ENCODE assay signal across 19 cellular contexts in the genomic region with DNA sequence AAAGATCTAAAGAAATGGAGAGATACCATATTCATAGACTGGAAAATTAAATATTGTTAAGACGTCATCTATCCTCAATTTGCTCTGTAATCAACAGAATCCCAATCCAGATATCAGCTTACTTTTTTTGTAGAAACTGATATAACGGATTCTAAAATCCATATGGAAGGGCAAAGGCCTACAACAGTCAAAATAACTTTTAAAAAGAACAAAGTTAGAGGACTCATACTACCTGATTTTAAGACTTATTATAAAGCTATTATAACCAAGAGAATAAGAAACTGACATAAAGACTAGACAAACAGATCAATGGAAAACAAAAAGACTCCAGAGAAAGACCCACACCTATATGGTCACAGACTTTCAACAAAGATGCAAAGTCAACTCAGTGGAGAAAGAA. TPM values are rescaled to one million over a fixed set of nuclear protein-coding genes. Genes with fewer than 3 reads are reported as not detected.
DNase-seq lines count a peak whose midpoint lies in the region; ATAC-seq and TF ChIP-seq lines count a peak whose summit lies in the region.
"Had no signal": no experiment of that assay in that cellular context is flagged by ENCODE, and none has a peak within 500 bp of the region (broad histone marks: within the 10 kb centered on the region; RNA-seq: fewer than 3 reads in every experiment).

No MANE protein-coding gene starts in this region.

- H3K9ac ChIP-seq in endodermal cell (ENCODE audit: extremely low read depth, low read length, poor library complexity, severe bottlenecking) = no peak overlapping the region
- H3K9ac ChIP-seq: neural progenitor cell had no signal

- H3K4me3 Mint-ChIP-seq in CD4-positive, CD25-positive, alpha-beta regulatory T cell = peak overlapping the region; percentile 66 to 100 (median 88)
- peak overlapping the region; percentile 65 to 75 (median 73) for H3K4me3 Mint-ChIP-seq in CD8-positive, alpha-beta memory T cell
- peak overlapping the region; percentile 87 for H3K4me3 Mint-ChIP-seq in activated T-helper 17 cell treated with anti-CD3 and anti-CD28 coated beads, Interleukin-2, amount 50 U/mL, for 72 hours
- H3K4me3 Mint-ChIP-seq in endodermal cell = no peak overlapping the region
- H3K4me3 Mint-ChIP-seq: dendritic cell treated with granulocyte-macrophage colony-stimulating factor and Interleukin-4, amounts not matched to agents 40 ng/mL and 50 ng/mL, for 4 days; neural progenitor cell; stimulated activated naive B cell treated with anti-CD40 and anti-IgM and Interleukin-4, amounts not matched to agents 10 μg/mL and 1 μg/mL and 100 μg/mL, for 72 hours had no signal

- H3K9me3 ChIP-seq in CD4-positive, CD25-positive, alpha-beta regulatory T cell (ENCODE audit: control insufficient read depth in 2 of 2, low read length in 2 of 2) = peaks cover 23 to 27% of the 10 kb centered on the region in 2 experiments
- H3K9me3 ChIP-seq in CD8-positive, alpha-beta memory T cell (ENCODE audit: low read length) = peaks cover 8% of the 10 kb centered on the region
- peaks cover 52% of the 10 kb centered on the region for H3K9me3 ChIP-seq in endodermal cell (ENCODE audit: control insufficient read depth, low read length)
- no peaks in the 10 kb centered on the region for H3K9me3 ChIP-seq in effector memory CD4-positive, alpha-beta T cell (ENCODE audit: control insufficient read depth, low read length)

- H3K4me1 ChIP-seq in CD4-positive, CD25-positive, alpha-beta regulatory T cell (ENCODE audit: control insufficient read depth, insufficient read depth, low read length, poor library complexity, severe bottlenecking) = peaks cover 31% of the 10 kb centered on the region
- peaks cover 39% of the 10 kb centered on the region for H3K4me1 ChIP-seq in CD8-positive, alpha-beta memory T cell (ENCODE audit: insufficient read depth, low read length)
- no peaks in the 10 kb centered on the region for H3K4me1 ChIP-seq in endodermal cell (ENCODE audit: control insufficient read depth, insufficient read depth, low read length)
- peaks cover 26% of the 10 kb centered on the region for H3K4me1 ChIP-seq in effector memory CD4-positive, alpha-beta T cell (ENCODE audit: control insufficient read depth, insufficient read depth, low read length, poor library complexity, severe bottlenecking)

- no peaks in the 10 kb centered on the region for H3K27me3 Mint-ChIP-seq in CD4-positive, CD25-positive, alpha-beta regulatory T cell
- no peaks in the 10 kb centered on the region for H3K27me3 Mint-ChIP-seq in CD8-positive, alpha-beta memory T cell
- no peaks in the 10 kb centered on the region for H3K27me3 Mint-ChIP-seq in activated T-helper 17 cell treated with anti-CD3 and anti-CD28 coated beads, Interleukin-2, amount 50 U/mL, for 72 hours
- no peaks in the 10 kb centered on the region for H3K27me3 Mint-ChIP-seq in endodermal cell (ENCODE audit: insufficient read depth)
- H3K27me3 Mint-ChIP-seq: dendritic cell treated with granulocyte-macrophage colony-stimulating factor and Interleukin-4, amounts not matched to agents 40 ng/mL and 50 ng/mL, for 4 days; stimulated activated naive B cell treated with anti-CD40 and anti-IgM and Interleukin-4, amounts not matched to agents 10 μg/mL and 1 μg/mL and 100 μg/mL, for 72 hours had no signal

- H3K27ac ChIP-seq in CD4-positive, CD25-positive, alpha-beta regulatory T cell (ENCODE audit: insufficient read depth, low read length, poor library complexity, severe bottlenecking) = no peak overlapping the region
- no peak overlapping the region for H3K27ac ChIP-seq in CD8-positive, alpha-beta memory T cell (ENCODE audit: low read depth, low read length)
- H3K27ac ChIP-seq in endodermal cell (ENCODE audit: low read depth, low read length) = no peak overlapping the region
- H3K27ac ChIP-seq in effector memory CD4-positive, alpha-beta T cell (ENCODE audit: insufficient read depth, low read length, poor library complexity, severe bottlenecking) = no peak overlapping the region
- H3K27ac ChIP-seq: C4-2B, neural progenitor cell, SJCRH30 had no signal

- peaks cover 64% of the 10 kb centered on the region for H3K36me3 Mint-ChIP-seq in CD4-positive, CD25-positive, alpha-beta regulatory T cell
- H3K36me3 Mint-ChIP-seq in CD8-positive, alpha-beta memory T cell = peaks cover 41 to 78% (median 67%) of the 10 kb centered on the region in 3 donors
- H3K36me3 Mint-ChIP-seq in activated T-helper 17 cell treated with anti-CD3 and anti-CD28 coated beads, Interleukin-2, amount 50 U/mL, for 72 hours (ENCODE audit: low read depth) = peaks cover 95% of the 10 kb centered on the region
- peaks cover 71% of the 10 kb centered on the region for H3K36me3 Mint-ChIP-seq in endodermal cell (ENCODE audit: low read depth)

- no peak for ATAC-seq in CD4-positive, CD25-positive, alpha-beta regulatory T cell (ENCODE audit: low read depth in 2 of 2)
- ATAC-seq in activated T-helper 17 cell treated with anti-CD3 and anti-CD28 coated beads, Interleukin-2, amount 50 U/mL, for 72 hours (replicated peaks) = no peak
- ATAC-seq: right cardiac atrium; stimulated activated naive B cell treated with anti-CD40 and anti-IgM and Interleukin-4, amounts not matched to agents 10 μg/mL and 1 μg/mL and 100 μg/mL, for 72 hours had no signal

- H3K9me3 Mint-ChIP-seq in CD4-positive, CD25-positive, alpha-beta regulatory T cell = peaks cover 5 to 29% (median 15%) of the 10 kb centered on the region in 7 donors
- peaks cover 18 to 26% (median 21%) of the 10 kb centered on the region in 5 donors for H3K9me3 Mint-ChIP-seq in CD8-positive, alpha-beta memory T cell
- H3K9me3 Mint-ChIP-seq in activated T-helper 17 cell treated with anti-CD3 and anti-CD28 coated beads, Interleukin-2, amount 50 U/mL, for 72 hours = peaks cover 10% of the 10 kb centered on the region
- H3K9me3 Mint-ChIP-seq in endodermal cell = peaks cover 44% of the 10 kb centered on the region

- DNase-seq in CD4-positive, CD25-positive, alpha-beta regulatory T cell = no peak
- DNase-seq in CD8-positive, alpha-beta memory T cell = no peak
- no peak for DNase-seq in endodermal cell
- no peak for DNase-seq in effector memory CD4-positive, alpha-beta T cell
- no peak for DNase-seq in NCI-H1417 treated with DMSO at 0.1 percent for 48 hours (lab: John Stamatoyannopoulos, UW)
- DNase-seq in cerebellum (ENCODE audit: low spot score) = no peak
- DNase-seq: activated effector memory CD4-positive, alpha-beta T cell treated with Interleukin-2 at 50 U/mL for 16 hours; KG1; NCI-H1694; NCI-H526 treated with DMSO at 0.1 percent for 48 hours; right cardiac atrium; SJCRH30; stimulated activated CD4-positive, alpha-beta T cell treated with anti-CD3 and anti-CD28 coated beads, Interleukin-4, amount 100 ng/mL, for 1 hour; stimulated activated naive B cell treated with anti-CD40 and anti-IgM and Interleukin-4, amounts not matched to agents 10 μg/mL and 1 μg/mL and 100 μg/mL, for 72 hours; T-helper 1 cell had no signal

- CTCF ChIA-PET in CD8-positive, alpha-beta memory T cell (lab: Charles Lee) = no interaction called here

- peak overlapping the region; percentile 64 for H3K4me3 ChIP-seq in CD4-positive, CD25-positive, alpha-beta regulatory T cell (ENCODE audit: low read depth, low read length)
- H3K4me3 ChIP-seq in CD8-positive, alpha-beta memory T cell (ENCODE audit: low read length) = peak overlapping the region; percentile 14
- H3K4me3 ChIP-seq in endodermal cell (ENCODE audit: low read length) = peak overlapping the region; percentile 60
- no peak overlapping the region for H3K4me3 ChIP-seq in effector memory CD4-positive, alpha-beta T cell (ENCODE audit: insufficient read depth, low read depth, low read length, poor library complexity, severe bottlenecking)
- H3K4me3 ChIP-seq: neural progenitor cell, SJCRH30 had no signal

- 100% methylated on average over 1 to 2 of the region's 2 CpGs for WGBS in endodermal cell (ENCODE audit: insufficient coverage in 1 of 2, insufficient read length in 1 of 2), 2 experiments

- H3K27me3 ChIP-seq in CD4-positive, CD25-positive, alpha-beta regulatory T cell (ENCODE audit: control insufficient read depth, insufficient read depth, low read length) = no peaks in the 10 kb centered on the region
- H3K27me3 ChIP-seq in CD8-positive, alpha-beta memory T cell (ENCODE audit: insufficient read depth, low read length, poor library complexity, severe bottlenecking) = no peaks in the 10 kb centered on the region
- no peaks in the 10 kb centered on the region for H3K27me3 ChIP-seq in endodermal cell (ENCODE audit: control insufficient read depth, insufficient read depth, low read length, poor library complexity, severe bottlenecking)
- H3K27me3 ChIP-seq in effector memory CD4-positive, alpha-beta T cell (replicated peaks; ENCODE audit: control insufficient read depth, insufficient read depth, low read length, poor library complexity, severe bottlenecking) = no peaks in the 10 kb centered on the region
- H3K27me3 ChIP-seq: neural progenitor cell, SJCRH30 had no signal

- no peak for TF ChIP-seq CTCF in endodermal cell (conservative IDR thresholded peaks at IDR 0.05)

- H3K36me3 ChIP-seq in CD4-positive, CD25-positive, alpha-beta regulatory T cell (ENCODE audit: control insufficient read depth, insufficient read depth, low read length) = peaks cover 56% of the 10 kb centered on the region
- H3K36me3 ChIP-seq in CD8-positive, alpha-beta memory T cell (ENCODE audit: insufficient read depth, low read length) = peaks cover 17% of the 10 kb centered on the region
- peaks cover 36% of the 10 kb centered on the region for H3K36me3 ChIP-seq in endodermal cell (ENCODE audit: control insufficient read depth, insufficient read depth, low read length)
- peaks cover 16% of the 10 kb centered on the region for H3K36me3 ChIP-seq in effector memory CD4-positive, alpha-beta T cell (ENCODE audit: control insufficient read depth, insufficient read depth, low read length)

- H3K27ac Mint-ChIP-seq in CD4-positive, CD25-positive, alpha-beta regulatory T cell = no peak overlapping the region
- peak overlapping the region in 1 of 8 donors; percentile 6 for H3K27ac Mint-ChIP-seq in CD8-positive, alpha-beta memory T cell
- no peak overlapping the region for H3K27ac Mint-ChIP-seq in activated T-helper 17 cell treated with anti-CD3 and anti-CD28 coated beads, Interleukin-2, amount 50 U/mL, for 72 hours
- no peak overlapping the region for H3K27ac Mint-ChIP-seq in endodermal cell
- H3K27ac Mint-ChIP-seq: dendritic cell treated with granulocyte-macrophage colony-stimulating factor and Interleukin-4, amounts not matched to agents 40 ng/mL and 50 ng/mL, for 4 days; neural progenitor cell; stimulated activated naive B cell treated with anti-CD40 and anti-IgM and Interleukin-4, amounts not matched to agents 10 μg/mL and 1 μg/mL and 100 μg/mL, for 72 hours had no signal

- POLR2A ChIA-PET in CD8-positive, alpha-beta memory T cell (lab: Charles Lee) = no interaction called here

- H3K4me1 Mint-ChIP-seq in CD4-positive, CD25-positive, alpha-beta regulatory T cell = peaks cover 47 to 80% (median 57%) of the 10 kb centered on the region in 4 donors
- H3K4me1 Mint-ChIP-seq in CD8-positive, alpha-beta memory T cell = peaks cover 75 to 87% (median 84%) of the 10 kb centered on the region in 3 donors
- peaks cover 44% of the 10 kb centered on the region for H3K4me1 Mint-ChIP-seq in activated T-helper 17 cell treated with anti-CD3 and anti-CD28 coated beads, Interleukin-2, amount 50 U/mL, for 72 hours
- H3K4me1 Mint-ChIP-seq in endodermal cell = peaks cover 20% of the 10 kb centered on the region

RNA-seq across cellular contexts. Expression of a gene that starts 6.0 kb away (rescaled TPM):
- total RNA-seq in CD4-positive, CD25-positive, alpha-beta regulatory T cell = 518 TPM
- 100 to 1,000 TPM; 221 to 279 (median 244) TPM for polyA plus RNA-seq in CD4-positive, CD25-positive, alpha-beta regulatory T cell
- total RNA-seq in CD8-positive, alpha-beta memory T cell = 100 to 1,000 TPM; 274 to 283 TPM
- polyA plus RNA-seq in CD8-positive, alpha-beta memory T cell = 287 TPM
- total RNA-seq in activated T-helper 17 cell treated with anti-CD3 and anti-CD28 coated beads, Interleukin-2, amount 50 U/mL, for 72 hours = 100 to 1,000 TPM; 222 to 241 TPM
- 100 to 1,000 TPM; 131 to 137 TPM for total RNA-seq in endodermal cell
- 151 TPM for polyA plus RNA-seq in endodermal cell (2013, experiment 1 of 2)
- 146 TPM for polyA plus RNA-seq in endodermal cell (2013, experiment 2 of 2)
- total RNA-seq in cerebellum = 59.0 TPM

RNA-seq across cellular contexts. Expression of a gene that starts 6.1 kb away (rescaled TPM):
- total RNA-seq in CD4-positive, CD25-positive, alpha-beta regulatory T cell = 12.0 TPM
- 10 to 100 TPM in 2 of 4 donors, 1 to 10 TPM in 2; 5.8 to 11.2 (median 9.9) TPM for polyA plus RNA-seq in CD4-positive, CD25-positive, alpha-beta regulatory T cell
- 10 to 100 TPM; 15.5 to 18.4 TPM for total RNA-seq in CD8-positive, alpha-beta memory T cell
- polyA plus RNA-seq in CD8-positive, alpha-beta memory T cell = 8.3 TPM
- 10 to 100 TPM; 34.5 to 35.4 TPM for total RNA-seq in activated T-helper 17 cell treated with anti-CD3 and anti-CD28 coated beads, Interleukin-2, amount 50 U/mL, for 72 hours
- total RNA-seq in endodermal cell (10 to 100 TPM; 40.0 to 47.2 TPM), cerebellum (16.6 TPM)
- polyA plus RNA-seq in endodermal cell (2013, experiment 1 of 2) = 25.0 TPM
- polyA plus RNA-seq in endodermal cell (2013, experiment 2 of 2) = 20.8 TPM

RNA-seq across cellular contexts. Expression of a gene that starts 35.5 kb away (rescaled TPM):
- 2.9 TPM for total RNA-seq in CD4-positive, CD25-positive, alpha-beta regulatory T cell
- 10 to 100 TPM in 1 of 4 donors, 1 to 10 TPM in 2, under 1 TPM in 1; 0.71 to 13.1 (median 1.9) TPM for polyA plus RNA-seq in CD4-positive, CD25-positive, alpha-beta regulatory T cell
- 1 to 10 TPM; 1.3 TPM for total RNA-seq in CD8-positive, alpha-beta memory T cell
- 5.5 TPM for polyA plus RNA-seq in CD8-positive, alpha-beta memory T cell
- 1 to 10 TPM; 2.1 to 3.0 TPM for total RNA-seq in activated T-helper 17 cell treated with anti-CD3 and anti-CD28 coated beads, Interleukin-2, amount 50 U/mL, for 72 hours
- total RNA-seq in endodermal cell (1 to 10 TPM; 1.9 to 9.0 TPM), cerebellum (5.6 TPM)
- polyA plus RNA-seq in endodermal cell (2013, experiment 1 of 2) = 4.2 TPM
- polyA plus RNA-seq in endodermal cell (2013, experiment 2 of 2) = 2.6 TPM

RNA-seq across cellular contexts. Expression of a gene that starts 48.9 kb away (rescaled TPM):
- 0.25 TPM for total RNA-seq in CD4-positive, CD25-positive, alpha-beta regulatory T cell
- polyA plus RNA-seq in CD4-positive, CD25-positive, alpha-beta regulatory T cell = under 1 TPM in 3 of 4 donors, not detected in 1; 0.33 to 0.46 (median 0.41) TPM
- 1 to 10 TPM; 1.1 to 1.8 TPM for total RNA-seq in CD8-positive, alpha-beta memory T cell
- 0.12 TPM for polyA plus RNA-seq in CD8-positive, alpha-beta memory T cell
- total RNA-seq in activated T-helper 17 cell treated with anti-CD3 and anti-CD28 coated beads, Interleukin-2, amount 50 U/mL, for 72 hours = 10 to 100 TPM in 1 of 2 donors, 1 to 10 TPM in 1; 6.3 to 11.0 TPM
- 1 to 10 TPM; 6.3 to 6.7 TPM for total RNA-seq in endodermal cell
- 6.3 TPM for polyA plus RNA-seq in endodermal cell (2013, experiment 1 of 2)
- 5.1 TPM for polyA plus RNA-seq in endodermal cell (2013, experiment 2 of 2)
- total RNA-seq in cerebellum = 6.3 TPM

RNA-seq across cellular contexts. Expression of a gene that starts 54.4 kb away (rescaled TPM):
- total RNA-seq in CD4-positive, CD25-positive, alpha-beta regulatory T cell = 27.5 TPM
- polyA plus RNA-seq in CD4-positive, CD25-positive, alpha-beta regulatory T cell = 10 to 100 TPM; 59.1 to 90.9 (median 75.9) TPM
- total RNA-seq in CD8-positive, alpha-beta memory T cell = 10 to 100 TPM; 55.9 to 58.5 TPM
- 95.5 TPM for polyA plus RNA-seq in CD8-positive, alpha-beta memory T cell
- total RNA-seq in activated T-helper 17 cell treated with anti-CD3 and anti-CD28 coated beads, Interleukin-2, amount 50 U/mL, for 72 hours = 10 to 100 TPM; 58.5 to 58.8 TPM
- total RNA-seq in endodermal cell = 10 to 100 TPM; 36.0 to 43.7 TPM
- polyA plus RNA-seq in endodermal cell (2013, experiment 1 of 2) = 59.6 TPM
- 46.0 TPM for polyA plus RNA-seq in endodermal cell (2013, experiment 2 of 2)
- 11.5 TPM for total RNA-seq in cerebellum
